In the genomic region with DNA sequence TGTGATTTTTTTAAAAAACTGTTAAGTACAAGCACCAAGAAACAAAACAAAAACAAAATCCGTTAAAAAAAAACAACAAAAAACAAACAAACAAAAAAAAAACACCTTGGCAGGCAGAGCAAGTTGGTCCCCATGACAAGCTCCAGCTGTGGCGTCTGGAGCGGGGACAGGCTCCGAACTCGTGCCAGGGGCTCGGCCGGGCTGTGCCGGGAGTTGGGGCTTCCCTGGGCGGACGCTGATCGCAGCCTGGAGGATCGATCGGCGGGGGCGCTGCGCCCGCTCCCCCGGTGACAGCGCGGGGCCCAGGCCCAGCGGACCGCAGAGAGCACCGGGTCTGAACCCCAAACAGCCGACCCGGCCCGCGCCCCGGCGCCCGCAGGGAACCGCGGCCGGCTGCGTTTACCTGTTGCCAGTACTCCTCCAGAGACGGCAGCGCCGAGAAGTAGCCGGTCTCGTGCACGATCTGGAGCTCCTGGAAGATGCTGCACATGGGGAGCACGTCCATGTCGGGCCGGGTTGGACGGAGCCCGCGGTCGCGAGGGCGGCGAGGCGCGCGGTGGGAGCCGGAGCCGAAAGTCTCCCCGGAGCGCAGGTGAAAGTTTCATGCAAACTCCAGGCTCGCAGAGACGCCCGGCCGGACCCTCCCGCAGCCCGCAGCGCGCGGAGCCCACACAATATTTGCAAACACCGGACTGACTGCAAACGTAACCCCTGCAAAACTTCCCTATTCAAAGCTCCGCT, we compare ENCODE assay signal across 8 cellular contexts. TPM values are rescaled to one million over a fixed set of nuclear protein-coding genes. Genes with fewer than 3 reads are reported as not detected.
DNase-seq lines count a peak whose midpoint lies in the region; ATAC-seq, FAIRE-seq and TF ChIP-seq lines count a peak whose summit lies in the region.

A gene (minus strand): TSS at position 700 of the 741 bp plus-strand sequence. CDS start 195 bp downstream, at position 505.

- H3K4me1 ChIP-seq in astrocyte (ENCODE audit: insufficient read depth, low read length) = peaks cover 34% of the 10 kb centered on the region
- H3K4me1 ChIP-seq in hepatocyte (ENCODE audit: insufficient read depth) = peaks cover 26% of the 10 kb centered on the region

- peak within 1 kb of the TSS; percentile 99 for H3K4me3 Mint-ChIP-seq in astrocyte (ENCODE audit: unreplicated experiment)

- no peaks in the 10 kb centered on the region for H3K9me2 ChIP-seq in hepatocyte (replicated peaks; ENCODE audit: insufficient read depth)

- H3K36me3 Mint-ChIP-seq in astrocyte (ENCODE audit: low read depth, unreplicated experiment) = peaks cover 45% of the 10 kb centered on the region

- H3K36me3 ChIP-seq in GM06990 (ENCODE audit: control insufficient read depth, insufficient read depth, low read length) (peaks cover 19% of the 10 kb centered on the region), astrocyte (ENCODE audit: insufficient read depth, low read length) (peaks cover 28% of the 10 kb centered on the region), hepatocyte (replicated peaks; ENCODE audit: insufficient read depth, low read depth) (peaks cover 7% of the 10 kb centered on the region)

- ATAC-seq in GM21723 (IDR thresholded peaks at IDR 0.05; ENCODE audit: unreplicated experiment) = peak; percentile 0
- no peak for ATAC-seq in HG02970 (IDR thresholded peaks at IDR 0.05; ENCODE audit: low FRiP score, unreplicated experiment)

- H2AFZ ChIP-seq in astrocyte (ENCODE audit: low read depth, low read length) (no peak within 1 kb of the TSS), hepatocyte (no peak within 1 kb of the TSS)

- no peak for TF ChIP-seq CTCF in GM06990 (IDR thresholded peaks at IDR 0.05; ENCODE audit: insufficient read depth, low read length, poor library complexity, severe bottlenecking)
- TF ChIP-seq CTCF in astrocyte (IDR thresholded peaks at IDR 0.05; ENCODE audit: insufficient read depth, low read depth, low read length) = no peak
- TF ChIP-seq CTCF in hepatocyte (IDR thresholded peaks at IDR 0.05; ENCODE audit: poor library complexity) = no peak

- H4K20me1 ChIP-seq in astrocyte (ENCODE audit: insufficient read depth, low read length) (peaks cover 50% of the 10 kb centered on the region), hepatocyte (ENCODE audit: insufficient read depth, poor library complexity, severe bottlenecking) (peaks cover 44% of the 10 kb centered on the region)

- H3K27ac ChIP-seq in astrocyte (ENCODE audit: low read depth, low read length) = peak within 1 kb of the TSS; percentile 99
- H3K27ac ChIP-seq in hepatocyte = peak within 1 kb of the TSS; percentile 100

- H3K27me3 ChIP-seq in GM06990 (replicated peaks; ENCODE audit: control insufficient read depth, insufficient read depth, low read length) (no peaks in the 10 kb centered on the region), astrocyte (ENCODE audit: insufficient read depth, low read length) (no peaks in the 10 kb centered on the region), hepatocyte (no peaks in the 10 kb centered on the region)

- FAIRE-seq in astrocyte (lab: Jason Lieb, UNC) = no peak

- no peak for DNase-seq in GM06990 (ENCODE audit: extremely low read depth, insufficient read length)
- peak; percentile 52 for DNase-seq in NAMALWA (ENCODE audit: low spot score)
- DNase-seq in astrocyte (ENCODE audit: low read depth) = no peak
- peak; percentile 48 for DNase-seq in hepatocyte (ENCODE audit: low spot score)
- DNase-seq in retina = peak; percentile 91
- no peak for DNase-seq in AML-193 (lab: John Stamatoyannopoulos, UW)

- H3K79me2 ChIP-seq in astrocyte (ENCODE audit: insufficient read depth, low read length) = peaks cover 58% of the 10 kb centered on the region
- peaks cover 53% of the 10 kb centered on the region for H3K79me2 ChIP-seq in hepatocyte

- H3K9ac ChIP-seq in astrocyte (ENCODE audit: low read length) = peak within 1 kb of the TSS; percentile 100

- H3K4me2 ChIP-seq in astrocyte (ENCODE audit: low read length) = peak within 1 kb of the TSS; percentile 96
- peak within 1 kb of the TSS; percentile 85 for H3K4me2 ChIP-seq in hepatocyte

- H3K4me1 Mint-ChIP-seq in astrocyte (ENCODE audit: low read depth, unreplicated experiment) = peaks cover 8% of the 10 kb centered on the region

- WGBS in hepatocyte (ENCODE audit: low lambda C conversion rate, missing lambda C conversion rate) = under 1% methylated on average over 57 of the region's 69 CpGs

- H3K9me3 ChIP-seq in astrocyte (ENCODE audit: insufficient read depth, low read depth, low read length) = no peaks in the 10 kb centered on the region
- H3K9me3 ChIP-seq in hepatocyte (ENCODE audit: low read depth) = no peaks in the 10 kb centered on the region

- no peaks in the 10 kb centered on the region for H3K27me3 Mint-ChIP-seq in astrocyte (ENCODE audit: low read depth, unreplicated experiment)

- peaks cover 4% of the 10 kb centered on the region for H3K9me3 Mint-ChIP-seq in astrocyte (ENCODE audit: unreplicated experiment)

- H3K27ac Mint-ChIP-seq in astrocyte (ENCODE audit: unreplicated experiment) = peak within 1 kb of the TSS; percentile 100

- H3K4me3 ChIP-seq in GM06990 (replicated peaks; ENCODE audit: low read depth, low read length) (peak within 1 kb of the TSS; percentile 95), astrocyte (ENCODE audit: insufficient read depth, low read depth, low read length) (peak within 1 kb of the TSS; percentile 97), hepatocyte (peak within 1 kb of the TSS; percentile 76)

RNA-seq across cellular contexts. Expression of the gene that starts here (rescaled TPM):
- total RNA-seq in astrocyte (250 and 319 TPM in 2 replicates), hepatocyte (157 and 187 TPM in 2 replicates)
- polyA plus RNA-seq in hepatocyte = 602 and 816 TPM in 2 replicates

Comparison
In these comparisons a context has a peak if more than half of its experiments do, and no peak if none do; other contexts are left out.
1. DNase-seq: peak in NAMALWA (single experiment), hepatocyte (single experiment) and retina (single experiment); none in GM06990 (single experiment), astrocyte (single experiment) and AML-193 (0 of 2).
2. Peak in every context shown above with its lines, with median percentiles within 50 percentile points of each other: H3K4me3 ChIP-seq.